Comparison of ENCODE assay signal across 9 cellular contexts in the genomic region with DNA sequence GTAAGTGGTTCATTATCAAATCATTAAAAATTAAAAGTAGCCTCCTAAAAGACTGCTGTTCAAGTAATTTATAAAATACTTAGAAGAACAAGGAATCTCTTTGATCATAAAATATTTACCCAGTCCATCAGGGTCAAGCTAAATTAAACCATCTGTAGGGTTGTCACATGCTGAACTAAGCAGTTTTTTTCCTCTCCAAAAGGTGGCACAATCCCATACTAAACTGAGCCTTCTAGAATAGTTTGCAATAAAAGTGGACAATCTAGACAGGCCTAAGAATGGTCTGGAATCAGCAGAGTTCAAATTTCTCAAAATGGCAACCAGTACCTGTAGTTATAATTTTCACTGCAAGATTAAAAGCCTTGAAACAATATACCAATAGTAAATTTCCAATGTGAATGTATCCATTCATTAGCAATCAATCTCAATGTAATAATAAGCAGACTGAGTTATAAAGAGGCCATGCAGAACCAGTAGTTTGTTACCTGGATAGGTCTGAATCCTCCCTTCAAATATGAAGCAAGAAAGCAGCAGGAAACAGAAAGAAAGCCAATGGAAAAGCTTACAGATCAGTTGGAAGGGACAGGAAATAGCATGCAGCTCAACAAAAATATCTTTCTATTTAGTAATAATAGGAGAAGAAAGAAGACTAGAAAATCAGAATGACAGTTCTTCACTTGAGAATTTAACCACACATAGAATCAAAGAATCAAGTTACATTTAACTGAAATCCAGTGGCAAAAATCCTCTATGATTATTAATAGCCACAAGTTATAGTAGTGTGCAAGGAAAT.
DNase-seq lines count a peak whose midpoint lies in the region; ATAC-seq, FAIRE-seq and TF ChIP-seq lines count a peak whose summit lies in the region.
"Had no signal": no experiment of that assay in that cellular context is flagged by ENCODE, and none has a peak within 500 bp of the region (broad histone marks: within the 10 kb centered on the region; RNA-seq: fewer than 3 reads in every experiment).

No MANE protein-coding gene starts in this region.

- peak; percentile 25 to 33 for TF ChIP-seq CTCF in tibial artery (IDR thresholded peaks at IDR 0.05)

- DNase-seq in NCI-H748 (lab: John Stamatoyannopoulos, UW; ENCODE audit: unreplicated experiment): peak; percentile 3
- no peak for DNase-seq in NCI-H748 treated with DMSO at 0.1 percent for 48 hours (lab: John Stamatoyannopoulos, UW)
- peak; percentile 8 for DNase-seq in SW480 (ENCODE audit: low spot score)
- DNase-seq in frontal cortex (ENCODE audit: low spot score in 2 of 2): peak in 1 of 2 donors; percentile 26
- DNase-seq in tibial artery: no peak
- no peak for DNase-seq in inferior parietal cortex (ENCODE audit: extremely low spot score)
- DNase-seq: Calu3 had no signal

- no peak overlapping the region for H3K4me3 ChIP-seq in tibial artery

- no peaks in the 10 kb centered on the region for H3K9me3 ChIP-seq in tibial artery

- FAIRE-seq in frontal cortex (lab: Jason Lieb, UNC): peak; percentile 23

- ATAC-seq in HG03342 (IDR thresholded peaks at IDR 0.05; ENCODE audit: unreplicated experiment) (no peak), GM19328 (IDR thresholded peaks at IDR 0.05; ENCODE audit: unreplicated experiment) (no peak)

- H3K27me3 ChIP-seq in tibial artery: no peaks in the 10 kb centered on the region

- H3K4me1 ChIP-seq in tibial artery: peaks cover 0 to 9% (median 0%) of the 10 kb centered on the region in 4 donors

- no peaks in the 10 kb centered on the region for H3K36me3 ChIP-seq in tibial artery

- intact Hi-C loops in tibial artery (cut with DNase I; ENCODE audit: low total_unique reads): loop anchor here (5.0 kb wide), 1 partner anchor 210 kb away; no protein-coding TSS in a partner anchor

- H3K27ac ChIP-seq in tibial artery: no peak overlapping the region

Comparison
In these comparisons a context has a peak if more than half of its experiments do, and no peak if none do; other contexts are left out.
1. DNase-seq: peak in NCI-H748 (single experiment) and SW480 (single experiment); none in NCI-H748 treated with DMSO at 0.1 percent for 48 hours (single experiment), tibial artery (0 of 2) and inferior parietal cortex (single experiment).